3 cellular contexts compared by ENCODE assay signal in the genomic region with DNA sequence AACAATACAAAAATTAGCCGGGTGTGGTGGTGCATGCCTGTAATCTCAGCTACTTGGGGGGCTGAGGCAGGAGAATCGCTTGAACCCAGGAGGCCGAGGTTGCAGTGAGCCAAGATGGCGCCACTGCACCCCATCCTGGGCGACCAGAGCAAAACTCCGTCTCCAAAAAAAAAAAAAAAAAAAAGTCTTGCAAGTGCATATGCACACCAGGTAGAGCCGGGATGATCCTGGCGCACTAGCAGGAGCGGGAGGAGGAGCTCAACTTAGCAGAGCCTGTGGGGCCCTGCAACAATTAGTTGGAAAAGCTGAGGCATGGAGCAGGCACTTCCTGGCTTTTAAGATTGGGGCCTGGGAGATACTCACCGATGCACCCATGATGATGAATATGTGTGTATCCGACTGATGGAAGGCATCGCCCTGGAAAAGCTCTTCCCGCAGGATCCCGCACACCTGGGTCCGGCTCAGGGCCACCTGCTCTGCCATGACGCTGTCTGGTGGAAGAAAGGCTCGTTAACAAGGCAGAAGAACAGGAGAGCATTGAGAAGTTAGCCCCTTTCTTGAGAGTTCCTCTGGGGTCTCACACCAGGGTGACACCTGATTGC.
TF ChIP-seq lines count a peak whose summit lies in the region.

No MANE protein-coding gene starts in this region.

TF ChIP-seq in A549, 52 proteins besides CTCF, POLR2A, EP300 and RAD21:
- TF ChIP-seq SMC3 (IDR thresholded peaks at IDR 0.05) (no peak), FOXS1 (CRISPR knock-in tag; IDR thresholded peaks at IDR 0.05) (no peak), EHF (CRISPR knock-in tag; IDR thresholded peaks at IDR 0.05) (no peak), ZC3H11A (IDR thresholded peaks at IDR 0.05) (no peak), ZSCAN20 (CRISPR knock-in tag; IDR thresholded peaks at IDR 0.05) (no peak), ZNF302 (CRISPR knock-in tag; IDR thresholded peaks at IDR 0.05) (no peak), JUN (IDR thresholded peaks at IDR 0.05) (no peak), MYC (IDR thresholded peaks at IDR 0.05; ENCODE audit: borderline replicate concordance, low read length) (no peak), NFE2L2 (conservative IDR thresholded peaks at IDR 0.05; ENCODE audit: low read length) (no peak), FOSB (CRISPR knock-in tag; IDR thresholded peaks at IDR 0.05) (no peak), POLR2AphosphoS2 (conservative IDR thresholded peaks at IDR 0.05; ENCODE audit: low read length) (no peak), PHF8 (IDR thresholded peaks at IDR 0.05; ENCODE audit: borderline replicate concordance, low read depth) (no peak), JUNB (IDR thresholded peaks at IDR 0.05) (no peak), RARB (CRISPR knock-in tag; IDR thresholded peaks at IDR 0.05) (no peak), CHD4 (IDR thresholded peaks at IDR 0.05; ENCODE audit: borderline replicate concordance) (no peak), RNF2 (IDR thresholded peaks at IDR 0.05; ENCODE audit: borderline replicate concordance, low read depth) (no peak), CEBPB (IDR thresholded peaks at IDR 0.05) (no peak)
- TF ChIP-seq, protein P1, sequence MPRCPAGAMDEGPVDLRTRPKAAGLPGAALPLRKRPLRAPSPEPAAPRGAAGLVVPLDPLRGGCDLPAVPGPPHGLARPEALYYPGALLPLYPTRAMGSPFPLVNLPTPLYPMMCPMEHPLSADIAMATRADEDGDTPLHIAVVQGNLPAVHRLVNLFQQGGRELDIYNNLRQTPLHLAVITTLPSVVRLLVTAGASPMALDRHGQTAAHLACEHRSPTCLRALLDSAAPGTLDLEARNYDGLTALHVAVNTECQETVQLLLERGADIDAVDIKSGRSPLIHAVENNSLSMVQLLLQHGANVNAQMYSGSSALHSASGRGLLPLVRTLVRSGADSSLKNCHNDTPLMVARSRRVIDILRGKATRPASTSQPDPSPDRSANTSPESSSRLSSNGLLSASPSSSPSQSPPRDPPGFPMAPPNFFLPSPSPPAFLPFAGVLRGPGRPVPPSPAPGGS (IDR thresholded peaks at IDR 0.05), result no peak
- TF ChIP-seq, protein P2, sequence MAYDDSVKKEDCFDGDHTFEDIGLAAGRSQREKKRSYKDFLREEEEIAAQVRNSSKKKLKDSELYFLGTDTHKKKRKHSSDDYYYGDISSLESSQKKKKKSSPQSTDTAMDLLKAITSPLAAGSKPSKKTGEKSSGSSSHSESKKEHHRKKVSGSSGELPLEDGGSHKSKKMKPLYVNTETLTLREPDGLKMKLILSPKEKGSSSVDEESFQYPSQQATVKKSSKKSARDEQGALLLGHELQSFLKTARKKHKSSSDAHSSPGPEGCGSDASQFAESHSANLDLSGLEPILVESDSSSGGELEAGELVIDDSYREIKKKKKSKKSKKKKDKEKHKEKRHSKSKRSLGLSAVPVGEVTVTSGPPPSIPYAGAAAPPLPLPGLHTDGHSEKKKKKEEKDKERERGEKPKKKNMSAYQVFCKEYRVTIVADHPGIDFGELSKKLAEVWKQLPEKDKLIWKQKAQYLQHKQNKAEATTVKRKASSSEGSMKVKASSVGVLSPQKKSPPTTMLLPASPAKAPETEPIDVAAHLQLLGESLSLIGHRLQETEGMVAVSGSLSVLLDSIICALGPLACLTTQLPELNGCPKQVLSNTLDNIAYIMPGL (CRISPR knock-in tag; IDR thresholded peaks at IDR 0.05; ENCODE audit: borderline replicate concordance), result no peak
- TF ChIP-seq, protein P3, sequence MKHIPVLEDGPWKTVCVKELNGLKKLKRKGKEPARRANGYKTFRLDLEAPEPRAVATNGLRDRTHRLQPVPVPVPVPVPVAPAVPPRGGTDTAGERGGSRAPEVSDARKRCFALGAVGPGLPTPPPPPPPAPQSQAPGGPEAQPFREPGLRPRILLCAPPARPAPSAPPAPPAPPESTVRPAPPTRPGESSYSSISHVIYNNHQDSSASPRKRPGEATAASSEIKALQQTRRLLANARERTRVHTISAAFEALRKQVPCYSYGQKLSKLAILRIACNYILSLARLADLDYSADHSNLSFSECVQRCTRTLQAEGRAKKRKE (CRISPR knock-in tag; IDR thresholded peaks at IDR 0.05; ENCODE audit: low read depth), result no peak
TF ChIP-seq in A549: peak in this region for 0.

TF ChIP-seq in HCT116, 20 proteins besides CTCF, POLR2A, EP300 and RAD21:
- TF ChIP-seq, protein P4, sequence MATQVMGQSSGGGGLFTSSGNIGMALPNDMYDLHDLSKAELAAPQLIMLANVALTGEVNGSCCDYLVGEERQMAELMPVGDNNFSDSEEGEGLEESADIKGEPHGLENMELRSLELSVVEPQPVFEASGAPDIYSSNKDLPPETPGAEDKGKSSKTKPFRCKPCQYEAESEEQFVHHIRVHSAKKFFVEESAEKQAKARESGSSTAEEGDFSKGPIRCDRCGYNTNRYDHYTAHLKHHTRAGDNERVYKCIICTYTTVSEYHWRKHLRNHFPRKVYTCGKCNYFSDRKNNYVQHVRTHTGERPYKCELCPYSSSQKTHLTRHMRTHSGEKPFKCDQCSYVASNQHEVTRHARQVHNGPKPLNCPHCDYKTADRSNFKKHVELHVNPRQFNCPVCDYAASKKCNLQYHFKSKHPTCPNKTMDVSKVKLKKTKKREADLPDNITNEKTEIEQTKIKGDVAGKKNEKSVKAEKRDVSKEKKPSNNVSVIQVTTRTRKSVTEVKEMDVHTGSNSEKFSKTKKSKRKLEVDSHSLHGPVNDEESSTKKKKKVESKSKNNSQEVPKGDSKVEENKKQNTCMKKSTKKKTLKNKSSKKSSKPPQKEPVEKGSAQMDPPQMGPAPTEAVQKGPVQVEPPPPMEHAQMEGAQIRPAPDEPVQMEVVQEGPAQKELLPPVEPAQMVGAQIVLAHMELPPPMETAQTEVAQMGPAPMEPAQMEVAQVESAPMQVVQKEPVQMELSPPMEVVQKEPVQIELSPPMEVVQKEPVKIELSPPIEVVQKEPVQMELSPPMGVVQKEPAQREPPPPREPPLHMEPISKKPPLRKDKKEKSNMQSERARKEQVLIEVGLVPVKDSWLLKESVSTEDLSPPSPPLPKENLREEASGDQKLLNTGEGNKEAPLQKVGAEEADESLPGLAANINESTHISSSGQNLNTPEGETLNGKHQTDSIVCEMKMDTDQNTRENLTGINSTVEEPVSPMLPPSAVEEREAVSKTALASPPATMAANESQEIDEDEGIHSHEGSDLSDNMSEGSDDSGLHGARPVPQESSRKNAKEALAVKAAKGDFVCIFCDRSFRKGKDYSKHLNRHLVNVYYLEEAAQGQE (IDR thresholded peaks at IDR 0.05; ENCODE audit: low read depth), result no peak
- TF ChIP-seq YY1 (IDR thresholded peaks at IDR 0.05; ENCODE audit: extremely low read depth, insufficient replicate concordance, low read depth, low read length), result no peak
- TF ChIP-seq, protein P5, sequence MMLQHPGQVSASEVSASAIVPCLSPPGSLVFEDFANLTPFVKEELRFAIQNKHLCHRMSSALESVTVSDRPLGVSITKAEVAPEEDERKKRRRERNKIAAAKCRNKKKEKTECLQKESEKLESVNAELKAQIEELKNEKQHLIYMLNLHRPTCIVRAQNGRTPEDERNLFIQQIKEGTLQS (IDR thresholded peaks at IDR 0.05), result no peak
TF ChIP-seq in HCT116: peak in this region for 0.

TF ChIP-seq in K562, 482 proteins besides CTCF, POLR2A, EP300 and RAD21:
- TF ChIP-seq, protein P6, sequence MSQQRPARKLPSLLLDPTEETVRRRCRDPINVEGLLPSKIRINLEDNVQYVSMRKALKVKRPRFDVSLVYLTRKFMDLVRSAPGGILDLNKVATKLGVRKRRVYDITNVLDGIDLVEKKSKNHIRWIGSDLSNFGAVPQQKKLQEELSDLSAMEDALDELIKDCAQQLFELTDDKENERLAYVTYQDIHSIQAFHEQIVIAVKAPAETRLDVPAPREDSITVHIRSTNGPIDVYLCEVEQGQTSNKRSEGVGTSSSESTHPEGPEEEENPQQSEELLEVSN (IDR thresholded peaks at IDR 0.05; ENCODE audit: borderline replicate concordance in 1 of 2, extremely low read depth in 1 of 2, insufficient read depth in 1 of 2, insufficient read length in 1 of 2, low read depth in 1 of 2, low read length in 1 of 2, poor library complexity in 1 of 2, severe bottlenecking in 1 of 2), result peak in 1 of 2 experiments; percentile 5
- TF ChIP-seq FOXA3 (CRISPR knock-in tag; conservative IDR thresholded peaks at IDR 0.05 in 1 of 2, IDR thresholded peaks at IDR 0.05 in 1 of 2) (no peak), ILK (tag; IDR thresholded peaks at IDR 0.05; ENCODE audit: borderline replicate concordance, low read depth) (no peak), YY1 (IDR thresholded peaks at IDR 0.05; ENCODE audit: borderline replicate concordance in 1 of 3, control insufficient read depth in 1 of 3, extremely low read depth in 1 of 3, insufficient read depth in 3 of 3, insufficient read length in 1 of 3, insufficient replicate concordance in 2 of 3, low read depth in 1 of 3, low read length in 2 of 3) (peak in 1 of 3 experiments; percentile 14), ZBED1 (IDR thresholded peaks at IDR 0.05) (no peak), POLR2AphosphoS5 (IDR thresholded peaks at IDR 0.05; ENCODE audit: control insufficient read depth, insufficient read depth, low read depth, low read length) (peak; percentile 2; the same call in 1 of the 2 replicates), POU5F1 (IDR thresholded peaks at IDR 0.05; ENCODE audit: borderline replicate concordance, low read depth, low read length, partially characterized antibody) (no peak)
- TF ChIP-seq, protein P7, sequence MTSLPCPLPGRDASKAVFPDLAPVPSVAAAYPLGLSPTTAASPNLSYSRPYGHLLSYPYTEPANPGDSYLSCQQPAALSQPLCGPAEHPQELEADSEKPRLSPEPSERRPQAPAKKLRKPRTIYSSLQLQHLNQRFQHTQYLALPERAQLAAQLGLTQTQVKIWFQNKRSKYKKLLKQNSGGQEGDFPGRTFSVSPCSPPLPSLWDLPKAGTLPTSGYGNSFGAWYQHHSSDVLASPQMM (CRISPR knock-in tag; IDR thresholded peaks at IDR 0.05), result no peak
